1 cellular context compared by ENCODE assay signal in genomic region chr4:82367438-82368097, GRCh38.
TF ChIP-seq lines count a peak whose summit lies in the region.

No MANE protein-coding gene starts in this region.

TF ChIP-seq in IMR-90, 13 proteins besides CTCF, POLR2A, EP300 and RAD21:
- TF ChIP-seq SMC3 (IDR thresholded peaks at IDR 0.05; ENCODE audit: low read depth, low read length) (no peak), FOS (IDR thresholded peaks at IDR 0.05; ENCODE audit: low read depth, low read length) (no peak), ELK1 (IDR thresholded peaks at IDR 0.05; ENCODE audit: borderline replicate concordance, low read depth, low read length) (no peak), USF2 (IDR thresholded peaks at IDR 0.05; ENCODE audit: low read depth, low read length) (no peak), MAZ (IDR thresholded peaks at IDR 0.05; ENCODE audit: borderline replicate concordance, low read depth, low read length) (no peak), RFX5 (IDR thresholded peaks at IDR 0.05; ENCODE audit: low read depth, low read length) (no peak), NFE2L2 (IDR thresholded peaks at IDR 0.05; ENCODE audit: low read depth, low read length) (no peak), CHD1 (IDR thresholded peaks at IDR 0.05; ENCODE audit: low read depth, low read length) (no peak), MXI1 (IDR thresholded peaks at IDR 0.05; ENCODE audit: borderline replicate concordance, low read depth, low read length) (no peak), MAFK (IDR thresholded peaks at IDR 0.05; ENCODE audit: low read depth, low read length) (no peak), RCOR1 (IDR thresholded peaks at IDR 0.05; ENCODE audit: insufficient replicate concordance, low read length) (no peak), CEBPB (IDR thresholded peaks at IDR 0.05; ENCODE audit: low read depth, low read length) (no peak), BHLHE40 (IDR thresholded peaks at IDR 0.05; ENCODE audit: low read depth, low read length) (no peak)
